In the genomic region with DNA sequence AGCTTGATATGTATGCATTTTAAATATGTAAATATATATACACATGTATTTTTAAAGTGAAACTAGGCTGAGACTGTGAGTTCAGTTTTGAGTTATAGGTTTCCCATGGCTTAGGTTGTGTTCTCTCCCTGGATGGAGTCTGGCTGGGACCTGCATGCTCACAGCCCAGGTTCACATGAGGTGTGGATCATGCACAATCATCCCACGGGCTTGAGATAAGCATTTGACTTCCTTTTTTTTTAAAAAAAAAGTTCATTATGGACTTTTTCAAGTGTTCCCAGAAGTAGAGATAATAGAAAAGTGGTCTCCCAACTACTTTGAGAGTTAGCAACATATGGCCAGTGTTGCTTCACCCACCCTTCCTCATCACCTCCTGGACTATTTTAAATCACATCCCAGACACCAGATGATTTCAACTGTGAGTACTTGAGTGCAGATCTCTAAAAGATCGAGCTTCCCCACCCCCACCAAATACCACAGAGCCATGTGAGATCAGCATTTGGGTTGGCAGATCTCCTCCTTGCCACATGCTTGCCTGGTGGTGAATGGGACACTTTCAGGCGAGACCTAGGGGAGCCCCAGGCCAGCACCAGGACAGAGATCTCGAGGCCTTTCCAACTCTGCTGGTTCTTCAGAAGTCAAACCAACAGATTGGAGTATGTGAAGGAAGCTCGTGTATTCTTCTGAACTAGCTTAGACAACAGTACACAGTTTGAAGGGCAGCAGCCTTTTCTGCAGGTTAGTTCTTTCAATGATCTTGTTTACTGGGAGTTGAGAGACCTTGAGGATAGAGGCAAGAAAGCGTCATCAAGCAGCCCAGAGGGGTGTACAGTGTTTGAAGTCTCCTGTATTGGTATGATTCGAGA, we compare ENCODE assay signal across 1 cellular context.
TF ChIP-seq lines count a peak whose summit lies in the region.

No MANE protein-coding gene starts in this region.

TF ChIP-seq in K562, 482 proteins besides CTCF, POLR2A, EP300 and RAD21 (continued from another document and continues in another):
- TF ChIP-seq, protein P1, sequence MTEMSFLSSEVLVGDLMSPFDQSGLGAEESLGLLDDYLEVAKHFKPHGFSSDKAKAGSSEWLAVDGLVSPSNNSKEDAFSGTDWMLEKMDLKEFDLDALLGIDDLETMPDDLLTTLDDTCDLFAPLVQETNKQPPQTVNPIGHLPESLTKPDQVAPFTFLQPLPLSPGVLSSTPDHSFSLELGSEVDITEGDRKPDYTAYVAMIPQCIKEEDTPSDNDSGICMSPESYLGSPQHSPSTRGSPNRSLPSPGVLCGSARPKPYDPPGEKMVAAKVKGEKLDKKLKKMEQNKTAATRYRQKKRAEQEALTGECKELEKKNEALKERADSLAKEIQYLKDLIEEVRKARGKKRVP (CRISPR knock-in tag; IDR thresholded peaks at IDR 0.05) = peak; percentile 72
- TF ChIP-seq NCOA2 (IDR thresholded peaks at IDR 0.05; ENCODE audit: partially characterized antibody in 2 of 2) (no peak), ARID2 (IDR thresholded peaks at IDR 0.05) (no peak), CHD1 (IDR thresholded peaks at IDR 0.05; ENCODE audit: low read length) (peak; percentile 55), KLF6 (CRISPR knock-in tag; IDR thresholded peaks at IDR 0.05; ENCODE audit: borderline replicate concordance) (peak; percentile 12; the same call in 1 of the 2 replicates), HDAC2 (IDR thresholded peaks at IDR 0.05) (no peak), SAP30 (IDR thresholded peaks at IDR 0.05; ENCODE audit: borderline replicate concordance, insufficient read depth, low read depth, low read length, poor library complexity, severe bottlenecking) (peak; percentile 13), GATA2 (CRISPR knock-in tag; IDR thresholded peaks at IDR 0.05) (peak; percentile 84), RBM39 (optimal IDR thresholded peaks at IDR 0.05; ENCODE audit: low read depth, low read length) (peak; percentile 77), TBP (optimal IDR thresholded peaks at IDR 0.05; ENCODE audit: low read depth, low read length) (no peak), ZNF146 (CRISPR knock-in tag; IDR thresholded peaks at IDR 0.05; ENCODE audit: unreplicated experiment) (no peak), ZNF197 (CRISPR knock-in tag; IDR thresholded peaks at IDR 0.05; ENCODE audit: low read depth) (peak; percentile 56), EHMT2 (IDR thresholded peaks at IDR 0.05) (no peak), SIN3A (IDR thresholded peaks at IDR 0.05; ENCODE audit: borderline replicate concordance in 2 of 2, control insufficient read depth in 1 of 2, low read depth in 2 of 2, low read length in 2 of 2) (no peak), ELF1 (tag; IDR thresholded peaks at IDR 0.05) (peak; percentile 68), ZNF174 (CRISPR knock-in tag; IDR thresholded peaks at IDR 0.05) (no peak), ZNF408 (CRISPR knock-in tag; IDR thresholded peaks at IDR 0.05; ENCODE audit: low read depth) (no peak), SREBF1 (IDR thresholded peaks at IDR 0.05; ENCODE audit: borderline replicate concordance, low read depth, low read length) (peak; percentile 66; the same call in 1 of the 2 replicates), TEAD2 (tag; IDR thresholded peaks at IDR 0.05) (peak; percentile 71; the same call in 1 of the 2 replicates), NFATC3 (IDR thresholded peaks at IDR 0.05) (no peak), CC2D1A (IDR thresholded peaks at IDR 0.05) (no peak), ZNF324 (CRISPR knock-in tag; IDR thresholded peaks at IDR 0.05) (peak; percentile 38; the same call in 1 of the 2 replicates), SMAD2 (IDR thresholded peaks at IDR 0.05; ENCODE audit: low read depth, low read length) (0 out of 2 replicates have a peak, but pooled peaks have one; percentile 18), KDM4B (IDR thresholded peaks at IDR 0.05; ENCODE audit: borderline replicate concordance in 2 of 2, low read depth in 1 of 2) (no peak), CXXC5 (CRISPR knock-in tag; IDR thresholded peaks at IDR 0.05) (peak; percentile 94), KAT8 (IDR thresholded peaks at IDR 0.05; ENCODE audit: low read depth) (no peak), ZNF561 (CRISPR knock-in tag; conservative IDR thresholded peaks at IDR 0.05) (no peak), RBM22 (IDR thresholded peaks at IDR 0.05; ENCODE audit: low read depth, low read length, poor library complexity, severe bottlenecking) (no peak), POLR2AphosphoS2 (IDR thresholded peaks at IDR 0.05; ENCODE audit: low read length) (no peak), ZNF589 (CRISPR knock-in tag; IDR thresholded peaks at IDR 0.05; ENCODE audit: low read depth) (peak; percentile 4; the same call in 1 of the 2 replicates), ZNF282 (CRISPR knock-in tag; IDR thresholded peaks at IDR 0.05) (no peak), ZBTB17 (CRISPR knock-in tag; IDR thresholded peaks at IDR 0.05) (peak; percentile 81; the same call in 1 of the 2 replicates), EWSR1 (IDR thresholded peaks at IDR 0.05; ENCODE audit: borderline replicate concordance, low read depth, partially characterized antibody) (no peak), LARP7 (IDR thresholded peaks at IDR 0.05) (no peak), HLTF (IDR thresholded peaks at IDR 0.05) (no peak), YBX1 (IDR thresholded peaks at IDR 0.05) (no peak)
- TF ChIP-seq, protein P2, sequence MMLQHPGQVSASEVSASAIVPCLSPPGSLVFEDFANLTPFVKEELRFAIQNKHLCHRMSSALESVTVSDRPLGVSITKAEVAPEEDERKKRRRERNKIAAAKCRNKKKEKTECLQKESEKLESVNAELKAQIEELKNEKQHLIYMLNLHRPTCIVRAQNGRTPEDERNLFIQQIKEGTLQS (IDR thresholded peaks at IDR 0.05) = no peak
- TF ChIP-seq, protein P2 (CRISPR knock-in tag; conservative IDR thresholded peaks at IDR 0.05) = no peak; the same call in 1 of the 2 replicates
- TF ChIP-seq, protein P3, sequence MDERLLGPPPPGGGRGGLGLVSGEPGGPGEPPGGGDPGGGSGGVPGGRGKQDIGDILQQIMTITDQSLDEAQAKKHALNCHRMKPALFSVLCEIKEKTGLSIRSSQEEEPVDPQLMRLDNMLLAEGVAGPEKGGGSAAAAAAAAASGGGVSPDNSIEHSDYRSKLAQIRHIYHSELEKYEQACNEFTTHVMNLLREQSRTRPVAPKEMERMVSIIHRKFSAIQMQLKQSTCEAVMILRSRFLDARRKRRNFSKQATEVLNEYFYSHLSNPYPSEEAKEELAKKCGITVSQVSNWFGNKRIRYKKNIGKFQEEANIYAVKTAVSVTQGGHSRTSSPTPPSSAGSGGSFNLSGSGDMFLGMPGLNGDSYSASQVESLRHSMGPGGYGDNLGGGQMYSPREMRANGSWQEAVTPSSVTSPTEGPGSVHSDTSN (CRISPR knock-in tag; IDR thresholded peaks at IDR 0.05; ENCODE audit: low read depth) = no peak
- TF ChIP-seq, protein P3 (tag; conservative IDR thresholded peaks at IDR 0.05; ENCODE audit: low read depth) = no peak
- TF ChIP-seq, protein P4, sequence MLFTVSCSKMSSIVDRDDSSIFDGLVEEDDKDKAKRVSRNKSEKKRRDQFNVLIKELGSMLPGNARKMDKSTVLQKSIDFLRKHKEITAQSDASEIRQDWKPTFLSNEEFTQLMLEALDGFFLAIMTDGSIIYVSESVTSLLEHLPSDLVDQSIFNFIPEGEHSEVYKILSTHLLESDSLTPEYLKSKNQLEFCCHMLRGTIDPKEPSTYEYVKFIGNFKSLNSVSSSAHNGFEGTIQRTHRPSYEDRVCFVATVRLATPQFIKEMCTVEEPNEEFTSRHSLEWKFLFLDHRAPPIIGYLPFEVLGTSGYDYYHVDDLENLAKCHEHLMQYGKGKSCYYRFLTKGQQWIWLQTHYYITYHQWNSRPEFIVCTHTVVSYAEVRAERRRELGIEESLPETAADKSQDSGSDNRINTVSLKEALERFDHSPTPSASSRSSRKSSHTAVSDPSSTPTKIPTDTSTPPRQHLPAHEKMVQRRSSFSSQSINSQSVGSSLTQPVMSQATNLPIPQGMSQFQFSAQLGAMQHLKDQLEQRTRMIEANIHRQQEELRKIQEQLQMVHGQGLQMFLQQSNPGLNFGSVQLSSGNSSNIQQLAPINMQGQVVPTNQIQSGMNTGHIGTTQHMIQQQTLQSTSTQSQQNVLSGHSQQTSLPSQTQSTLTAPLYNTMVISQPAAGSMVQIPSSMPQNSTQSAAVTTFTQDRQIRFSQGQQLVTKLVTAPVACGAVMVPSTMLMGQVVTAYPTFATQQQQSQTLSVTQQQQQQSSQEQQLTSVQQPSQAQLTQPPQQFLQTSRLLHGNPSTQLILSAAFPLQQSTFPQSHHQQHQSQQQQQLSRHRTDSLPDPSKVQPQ (CRISPR knock-in tag; IDR thresholded peaks at IDR 0.05; ENCODE audit: borderline replicate concordance) = no peak
- TF ChIP-seq, protein P5, sequence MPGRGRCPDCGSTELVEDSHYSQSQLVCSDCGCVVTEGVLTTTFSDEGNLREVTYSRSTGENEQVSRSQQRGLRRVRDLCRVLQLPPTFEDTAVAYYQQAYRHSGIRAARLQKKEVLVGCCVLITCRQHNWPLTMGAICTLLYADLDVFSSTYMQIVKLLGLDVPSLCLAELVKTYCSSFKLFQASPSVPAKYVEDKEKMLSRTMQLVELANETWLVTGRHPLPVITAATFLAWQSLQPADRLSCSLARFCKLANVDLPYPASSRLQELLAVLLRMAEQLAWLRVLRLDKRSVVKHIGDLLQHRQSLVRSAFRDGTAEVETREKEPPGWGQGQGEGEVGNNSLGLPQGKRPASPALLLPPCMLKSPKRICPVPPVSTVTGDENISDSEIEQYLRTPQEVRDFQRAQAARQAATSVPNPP (IDR thresholded peaks at IDR 0.05; ENCODE audit: borderline replicate concordance, insufficient read depth, insufficient read length) = no peak
- TF ChIP-seq, protein P6, sequence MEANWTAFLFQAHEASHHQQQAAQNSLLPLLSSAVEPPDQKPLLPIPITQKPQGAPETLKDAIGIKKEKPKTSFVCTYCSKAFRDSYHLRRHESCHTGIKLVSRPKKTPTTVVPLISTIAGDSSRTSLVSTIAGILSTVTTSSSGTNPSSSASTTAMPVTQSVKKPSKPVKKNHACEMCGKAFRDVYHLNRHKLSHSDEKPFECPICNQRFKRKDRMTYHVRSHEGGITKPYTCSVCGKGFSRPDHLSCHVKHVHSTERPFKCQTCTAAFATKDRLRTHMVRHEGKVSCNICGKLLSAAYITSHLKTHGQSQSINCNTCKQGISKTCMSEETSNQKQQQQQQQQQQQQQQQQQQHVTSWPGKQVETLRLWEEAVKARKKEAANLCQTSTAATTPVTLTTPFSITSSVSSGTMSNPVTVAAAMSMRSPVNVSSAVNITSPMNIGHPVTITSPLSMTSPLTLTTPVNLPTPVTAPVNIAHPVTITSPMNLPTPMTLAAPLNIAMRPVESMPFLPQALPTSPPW (CRISPR knock-in tag; IDR thresholded peaks at IDR 0.05) = peak; percentile 70
- TF ChIP-seq, protein P7, sequence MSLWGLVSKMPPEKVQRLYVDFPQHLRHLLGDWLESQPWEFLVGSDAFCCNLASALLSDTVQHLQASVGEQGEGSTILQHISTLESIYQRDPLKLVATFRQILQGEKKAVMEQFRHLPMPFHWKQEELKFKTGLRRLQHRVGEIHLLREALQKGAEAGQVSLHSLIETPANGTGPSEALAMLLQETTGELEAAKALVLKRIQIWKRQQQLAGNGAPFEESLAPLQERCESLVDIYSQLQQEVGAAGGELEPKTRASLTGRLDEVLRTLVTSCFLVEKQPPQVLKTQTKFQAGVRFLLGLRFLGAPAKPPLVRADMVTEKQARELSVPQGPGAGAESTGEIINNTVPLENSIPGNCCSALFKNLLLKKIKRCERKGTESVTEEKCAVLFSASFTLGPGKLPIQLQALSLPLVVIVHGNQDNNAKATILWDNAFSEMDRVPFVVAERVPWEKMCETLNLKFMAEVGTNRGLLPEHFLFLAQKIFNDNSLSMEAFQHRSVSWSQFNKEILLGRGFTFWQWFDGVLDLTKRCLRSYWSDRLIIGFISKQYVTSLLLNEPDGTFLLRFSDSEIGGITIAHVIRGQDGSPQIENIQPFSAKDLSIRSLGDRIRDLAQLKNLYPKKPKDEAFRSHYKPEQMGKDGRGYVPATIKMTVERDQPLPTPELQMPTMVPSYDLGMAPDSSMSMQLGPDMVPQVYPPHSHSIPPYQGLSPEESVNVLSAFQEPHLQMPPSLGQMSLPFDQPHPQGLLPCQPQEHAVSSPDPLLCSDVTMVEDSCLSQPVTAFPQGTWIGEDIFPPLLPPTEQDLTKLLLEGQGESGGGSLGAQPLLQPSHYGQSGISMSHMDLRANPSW (CRISPR knock-in tag; IDR thresholded peaks at IDR 0.05) = peak; percentile 91
- TF ChIP-seq, protein P8, sequence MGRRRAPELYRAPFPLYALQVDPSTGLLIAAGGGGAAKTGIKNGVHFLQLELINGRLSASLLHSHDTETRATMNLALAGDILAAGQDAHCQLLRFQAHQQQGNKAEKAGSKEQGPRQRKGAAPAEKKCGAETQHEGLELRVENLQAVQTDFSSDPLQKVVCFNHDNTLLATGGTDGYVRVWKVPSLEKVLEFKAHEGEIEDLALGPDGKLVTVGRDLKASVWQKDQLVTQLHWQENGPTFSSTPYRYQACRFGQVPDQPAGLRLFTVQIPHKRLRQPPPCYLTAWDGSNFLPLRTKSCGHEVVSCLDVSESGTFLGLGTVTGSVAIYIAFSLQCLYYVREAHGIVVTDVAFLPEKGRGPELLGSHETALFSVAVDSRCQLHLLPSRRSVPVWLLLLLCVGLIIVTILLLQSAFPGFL (CRISPR knock-in tag; IDR thresholded peaks at IDR 0.05) = no peak
- TF ChIP-seq, protein P9, sequence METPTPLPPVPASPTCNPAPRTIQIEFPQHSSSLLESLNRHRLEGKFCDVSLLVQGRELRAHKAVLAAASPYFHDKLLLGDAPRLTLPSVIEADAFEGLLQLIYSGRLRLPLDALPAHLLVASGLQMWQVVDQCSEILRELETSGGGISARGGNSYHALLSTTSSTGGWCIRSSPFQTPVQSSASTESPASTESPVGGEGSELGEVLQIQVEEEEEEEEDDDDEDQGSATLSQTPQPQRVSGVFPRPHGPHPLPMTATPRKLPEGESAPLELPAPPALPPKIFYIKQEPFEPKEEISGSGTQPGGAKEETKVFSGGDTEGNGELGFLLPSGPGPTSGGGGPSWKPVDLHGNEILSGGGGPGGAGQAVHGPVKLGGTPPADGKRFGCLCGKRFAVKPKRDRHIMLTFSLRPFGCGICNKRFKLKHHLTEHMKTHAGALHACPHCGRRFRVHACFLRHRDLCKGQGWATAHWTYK (CRISPR knock-in tag; IDR thresholded peaks at IDR 0.05) = 0 out of 2 replicates have a peak, but pooled peaks have one; percentile 84
- TF ChIP-seq, protein P10, sequence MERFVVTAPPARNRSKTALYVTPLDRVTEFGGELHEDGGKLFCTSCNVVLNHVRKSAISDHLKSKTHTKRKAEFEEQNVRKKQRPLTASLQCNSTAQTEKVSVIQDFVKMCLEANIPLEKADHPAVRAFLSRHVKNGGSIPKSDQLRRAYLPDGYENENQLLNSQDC (CRISPR knock-in tag; IDR thresholded peaks at IDR 0.05) = no peak
